21 cellular contexts compared by ENCODE assay signal in the genomic region with DNA sequence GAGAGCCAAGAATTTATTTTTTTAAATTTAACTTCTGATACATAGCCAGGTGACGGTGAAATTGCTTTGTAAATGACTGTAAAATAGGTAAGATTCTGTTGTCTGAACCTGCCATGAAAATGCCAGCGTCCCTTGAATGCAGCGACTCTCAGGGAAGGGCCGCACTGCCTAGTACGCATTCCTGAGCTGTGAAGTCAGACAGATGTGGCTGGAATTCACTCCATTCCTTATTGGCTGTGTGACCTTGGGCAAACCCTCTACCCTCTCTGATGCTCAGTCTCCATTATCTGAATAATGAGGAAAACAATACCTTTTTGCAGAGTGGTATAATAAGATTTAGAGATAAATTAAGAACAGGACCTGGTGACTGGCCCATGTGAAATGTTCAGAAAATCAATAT.
DNase-seq lines count a peak whose midpoint lies in the region; ATAC-seq and TF ChIP-seq lines count a peak whose summit lies in the region.
"Had no signal": no experiment of that assay in that cellular context is flagged by ENCODE, and none has a peak within 500 bp of the region (broad histone marks: within the 10 kb centered on the region; RNA-seq: fewer than 3 reads in every experiment).

No MANE protein-coding gene starts in this region.

- POLR2A ChIA-PET in RWPE1 (lab: Yijun Ruan, JAX; ENCODE audit: low non-redundant PET) = no interaction called here

- TF ChIP-seq CTCF in RWPE1 (conservative IDR thresholded peaks at IDR 0.05; ENCODE audit: low read depth) = no peak

- ATAC-seq in HG02970 (IDR thresholded peaks at IDR 0.05; ENCODE audit: low FRiP score, unreplicated experiment) = no peak
- ATAC-seq: GM12878, PC-3, Right ventricle myocardium inferior had no signal

- CTCF ChIA-PET in RWPE1 (lab: Yijun Ruan, JAX) = no interaction called here

- DNase-seq in Daoy (ENCODE audit: low read depth) = peak; percentile 7
- peak; percentile 5 for DNase-seq in RWPE1 (ENCODE audit: low spot score)
- no peak for DNase-seq in epithelial cell of prostate (ENCODE audit: low read depth, low spot score)
- peak; percentile 16 for DNase-seq in kidney tubule cell (ENCODE audit: low spot score)
- no peak for DNase-seq in T-helper 1 cell
- DNase-seq in NCI-H226 = no peak
- no peak for DNase-seq in Kasumi-1 (lab: John Stamatoyannopoulos, UW)
- DNase-seq: CD8-positive, alpha-beta memory T cell; DMS79 treated with DMSO at 0.1 percent for 48 hours; GDM1; GOT3; MG63; NCI-H1092 treated with DMSO at 0.1 percent for 48 hours; NCI-H187; NCI-H446 treated with DMSO at 0.1 percent for 48 hours; PC-3 had no signal

- H3K27ac ChIP-seq in RWPE1 (no peak overlapping the region), epithelial cell of prostate (peak overlapping the region; percentile 48)
- H3K27ac ChIP-seq: BLaER1 treated with 17β-estradiol and CSF1 and Interleukin-3, amounts not matched to agents 10 nM and 100 nM; KMS-11 had no signal

Comparison
In these comparisons a context has a peak if more than half of its experiments do, and no peak if none do; other contexts are left out.
1. DNase-seq: peak in Daoy (single experiment), RWPE1 (single experiment) and kidney tubule cell (single experiment); none in epithelial cell of prostate (single experiment), T-helper 1 cell (0 of 5), NCI-H226 (single experiment) and Kasumi-1 (0 of 2).